ENCODE assay signal across 10 cellular contexts in genomic region chr5:133565993-133566392, GRCh38. TPM values are rescaled to one million over a fixed set of nuclear protein-coding genes. Genes with fewer than 3 reads are reported as not detected.
DNase-seq lines count a peak whose midpoint lies in the region; ATAC-seq lines count a peak whose summit lies in the region.
"Had no signal": no experiment of that assay in that cellular context is flagged by ENCODE, and none has a peak within 500 bp of the region (broad histone marks: within the 10 kb centered on the region; RNA-seq: fewer than 3 reads in every experiment).

No MANE protein-coding gene starts in this region.

- H3K9me3 ChIP-seq in adipocyte (ENCODE audit: control insufficient read depth, low read length) = peaks cover 3% of the 10 kb centered on the region

- H3K27me3 ChIP-seq in adipocyte (replicated peaks; ENCODE audit: control insufficient read depth, insufficient read depth, low read length) = peaks cover 64% of the 10 kb centered on the region

- no peak overlapping the region for H3K9ac ChIP-seq in adipocyte (ENCODE audit: low read length)

- H3K36me3 ChIP-seq in adipocyte (ENCODE audit: control insufficient read depth, insufficient read depth, low read length, severe bottlenecking) = no peaks in the 10 kb centered on the region

- DNase-seq in ELR (ENCODE audit: low read depth) (peak; percentile 36), LHCN-M2 (ENCODE audit: low read depth) (peak; percentile 5), adipocyte (ENCODE audit: low read depth) (peak; percentile 38), left kidney (ENCODE audit: low read depth, low spot score) (peak; percentile 85), mesenteric fat pad (ENCODE audit: low spot score) (no peak)
- no peak for DNase-seq in effector CD4-positive, alpha-beta T cell
- DNase-seq: cortex of kidney, NCI-H187 had no signal

- no peak overlapping the region for H3K4me3 ChIP-seq in adipocyte (ENCODE audit: low read length)

- no peaks in the 10 kb centered on the region for H3K4me1 ChIP-seq in adipocyte (ENCODE audit: control insufficient read depth, insufficient read depth, low read length)

- ATAC-seq in GM19023 (IDR thresholded peaks at IDR 0.05; ENCODE audit: unreplicated experiment) (no peak), GM21390 (IDR thresholded peaks at IDR 0.05; ENCODE audit: unreplicated experiment) (no peak)

RNA-seq across cellular contexts. Expression of gene FSTL4, which starts 46.3 kb away (rescaled TPM):
- 0.26 and 0.40 TPM in 2 replicates for total RNA-seq in LHCN-M2 (2014; rRNA removed)
- polyA plus RNA-seq in LHCN-M2 (2012) = not detected
- total RNA-seq in mesenteric fat pad = not detected

Comparison
In these comparisons a context has a peak if more than half of its experiments do, and no peak if none do; other contexts are left out.
1. DNase-seq: peak in ELR (single experiment), LHCN-M2 (single experiment), adipocyte (single experiment) and left kidney (single experiment); none in effector CD4-positive, alpha-beta T cell (single experiment) and mesenteric fat pad (single experiment).